1 cellular context compared by ENCODE assay signal in genomic region chr12:116161588-116161987, GRCh38.
TF ChIP-seq lines count a peak whose summit lies in the region.

No MANE protein-coding gene starts in this region.

TF ChIP-seq in GM23338, 12 proteins besides CTCF, POLR2A, EP300 and RAD21:
- TF ChIP-seq ZNF462 (CRISPR knock-in tag; IDR thresholded peaks at IDR 0.05) (no peak), ZNF114 (CRISPR knock-in tag; IDR thresholded peaks at IDR 0.05) (no peak), REST (IDR thresholded peaks at IDR 0.05; ENCODE audit: unreplicated experiment) (no peak), JUNB (IDR thresholded peaks at IDR 0.05; ENCODE audit: unreplicated experiment) (no peak), EZH2phosphoT487 (IDR thresholded peaks at IDR 0.05; ENCODE audit: unreplicated experiment) (no peak), ZNF331 (CRISPR knock-in tag; IDR thresholded peaks at IDR 0.05; ENCODE audit: low read depth) (no peak), NANOG (IDR thresholded peaks at IDR 0.05; ENCODE audit: borderline replicate concordance) (no peak), EZH2 (IDR thresholded peaks at IDR 0.05; ENCODE audit: low read depth, unreplicated experiment) (no peak), CREB1 (CRISPR knock-in tag; IDR thresholded peaks at IDR 0.05; ENCODE audit: low read depth) (no peak), STAT1 (IDR thresholded peaks at IDR 0.05; ENCODE audit: unreplicated experiment) (no peak), POLR2AphosphoS5 (IDR thresholded peaks at IDR 0.05; ENCODE audit: low read depth) (no peak)
- TF ChIP-seq, protein P1, sequence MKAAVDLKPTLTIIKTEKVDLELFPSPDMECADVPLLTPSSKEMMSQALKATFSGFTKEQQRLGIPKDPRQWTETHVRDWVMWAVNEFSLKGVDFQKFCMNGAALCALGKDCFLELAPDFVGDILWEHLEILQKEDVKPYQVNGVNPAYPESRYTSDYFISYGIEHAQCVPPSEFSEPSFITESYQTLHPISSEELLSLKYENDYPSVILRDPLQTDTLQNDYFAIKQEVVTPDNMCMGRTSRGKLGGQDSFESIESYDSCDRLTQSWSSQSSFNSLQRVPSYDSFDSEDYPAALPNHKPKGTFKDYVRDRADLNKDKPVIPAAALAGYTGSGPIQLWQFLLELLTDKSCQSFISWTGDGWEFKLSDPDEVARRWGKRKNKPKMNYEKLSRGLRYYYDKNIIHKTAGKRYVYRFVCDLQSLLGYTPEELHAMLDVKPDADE (IDR thresholded peaks at IDR 0.05), result no peak
TF ChIP-seq in GM23338: peak in this region for 0.
